ENCODE assay signal across 8 cellular contexts in the genomic region with DNA sequence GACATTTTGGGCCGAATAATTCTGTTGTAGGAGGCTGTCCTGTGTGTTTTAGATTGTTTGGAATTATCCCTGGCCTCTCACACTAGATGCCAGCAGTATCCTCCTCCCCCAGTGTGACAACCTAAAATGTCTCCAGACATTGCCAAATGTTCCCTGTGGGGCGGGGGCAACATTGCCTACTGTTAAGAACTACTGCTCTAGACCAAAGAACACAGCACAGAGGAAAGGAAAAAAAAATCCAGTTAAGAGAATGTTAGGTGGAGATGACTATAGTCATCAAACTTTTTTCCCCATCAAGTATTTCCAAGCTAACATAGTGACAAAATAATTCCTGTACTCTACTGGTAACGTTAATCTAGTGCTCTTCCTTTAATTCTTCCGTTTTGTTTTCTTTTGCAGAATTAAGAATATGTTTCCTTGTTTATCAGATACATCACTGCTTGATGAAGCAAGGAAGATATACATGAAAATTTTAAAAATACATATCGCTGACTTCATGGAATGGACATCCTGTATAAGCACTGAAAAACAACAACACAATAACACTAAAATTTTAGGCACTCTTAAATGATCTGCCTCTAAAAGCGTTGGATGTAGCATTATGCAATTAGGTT. TPM values are rescaled to one million over a fixed set of nuclear protein-coding genes. Genes with fewer than 3 reads are reported as not detected.
A peak's percentile ranks its signal among the peaks of the same experiment; 100 is the strongest.
DNase-seq lines count a peak whose midpoint lies in the region; ATAC-seq and TF ChIP-seq lines count a peak whose summit lies in the region.

No MANE protein-coding gene starts in this region.

- H3K36me3 Mint-ChIP-seq in activated T-helper 2 cell treated with anti-CD3 and anti-CD28 coated beads, Interferon-gamma antibody, Interleukin-2, Interleukin-4, amounts not matched to agents 10 μg/mL and 5 μg/mL and 100 μg/mL, durations not matched to agents 14 hours and 24 hours and 36 hours (ENCODE audit: low read depth) = peaks cover 67% of the 10 kb centered on the region

- H3K4me3 ChIP-seq in HCT116 (replicated peaks in 1 of 2; ENCODE audit: low read depth in 1 of 2, low read length in 2 of 2) (peak overlapping the region; percentile 4 to 20; a peak in 3 of 4 replicates), mesenchymal stem cell (ENCODE audit: insufficient read depth in 1 of 2, low read depth in 1 of 2, low read length in 2 of 2) (peak overlapping the region in 1 of 2 experiments; percentile 94), aorta (ENCODE audit: low read length in 2 of 2) (no peak overlapping the region)

- H2BK12ac ChIP-seq in mesenchymal stem cell (ENCODE audit: low read length in 2 of 2) = no peak overlapping the region

- no peak overlapping the region for H2BK120ac ChIP-seq in mesenchymal stem cell (ENCODE audit: low read depth, low read length)

- H3K27me3 Mint-ChIP-seq in activated T-helper 2 cell treated with anti-CD3 and anti-CD28 coated beads, Interferon-gamma antibody, Interleukin-2, Interleukin-4, amounts not matched to agents 10 μg/mL and 5 μg/mL and 100 μg/mL, durations not matched to agents 14 hours and 24 hours and 36 hours (ENCODE audit: low read depth) = no peaks in the 10 kb centered on the region

- WGBS in mesenchymal stem cell = 80% methylated on average over 1 of the region's 6 CpGs
- 38 to 39% methylated on average over 6 of the region's 6 CpGs for WGBS in aorta, 2 donors

- peaks cover 29% of the 10 kb centered on the region for H3K4me1 Mint-ChIP-seq in activated T-helper 2 cell treated with anti-CD3 and anti-CD28 coated beads, Interferon-gamma antibody, Interleukin-2, Interleukin-4, amounts not matched to agents 10 μg/mL and 5 μg/mL and 100 μg/mL, durations not matched to agents 14 hours and 24 hours and 36 hours (ENCODE audit: low read depth)

- H3K27me3 ChIP-seq in HCT116 (ENCODE audit: insufficient read depth, low read length) = no peaks in the 10 kb centered on the region
- no peaks in the 10 kb centered on the region for H3K27me3 ChIP-seq in mesenchymal stem cell (ENCODE audit: control insufficient read depth in 1 of 2, insufficient read depth in 1 of 2, low read length in 2 of 2)
- H3K27me3 ChIP-seq in aorta (ENCODE audit: control insufficient read depth in 1 of 2, insufficient read depth in 2 of 2, low read length in 1 of 2) = no peaks in the 10 kb centered on the region

- intact Hi-C loops in HCT116 (cut with micrococcal nuclease) (loop anchor here (10.0 kb wide), 1 partner anchor 174 kb away; a partner anchor contains a TSS), aorta (cut with DNase I) (loop anchor here in 1 of 2 donors (10.0 kb wide), 3 partner anchors 64 to 384 kb away; a partner anchor contains a TSS)
- intact Hi-C loops in activated T-helper 2 cell treated with anti-CD3 and anti-CD28 coated beads, Interferon-gamma antibody, Interleukin-2, Interleukin-4, amounts not matched to agents 10 μg/mL and 5 μg/mL and 100 μg/mL, durations not matched to agents 14 hours and 24 hours and 36 hours (cut with micrococcal nuclease) = loop anchor here (5.0 kb wide), 1 partner anchor 1672 kb away; no protein-coding TSS in a partner anchor

- H3K79me1 ChIP-seq in mesenchymal stem cell (replicated peaks; ENCODE audit: low read length, poor library complexity, severe bottlenecking) = peaks cover 3% of the 10 kb centered on the region

- no peaks in the 10 kb centered on the region for H3K9me2 ChIP-seq in HCT116 (ENCODE audit: insufficient read depth)

- H3K79me2 ChIP-seq in HCT116 (ENCODE audit: insufficient read depth, low read length) = peaks cover 65% of the 10 kb centered on the region

- H3K9ac ChIP-seq in HCT116 (ENCODE audit: low read length) (peak overlapping the region; percentile 92), mesenchymal stem cell (ENCODE audit: low read length) (peak overlapping the region; percentile 97)

- H3K9me3 ChIP-seq in HCT116 (ENCODE audit: control insufficient read depth in 1 of 2, insufficient read depth in 1 of 2, low read depth in 1 of 2, low read length in 2 of 2) (no peaks in the 10 kb centered on the region), mesenchymal stem cell (ENCODE audit: control insufficient read depth, low read length) (no peaks in the 10 kb centered on the region), aorta (ENCODE audit: control insufficient read depth, low read length) (no peaks in the 10 kb centered on the region)

- H3K27ac Mint-ChIP-seq in activated T-helper 2 cell treated with anti-CD3 and anti-CD28 coated beads, Interferon-gamma antibody, Interleukin-2, Interleukin-4, amounts not matched to agents 10 μg/mL and 5 μg/mL and 100 μg/mL, durations not matched to agents 14 hours and 24 hours and 36 hours = peak overlapping the region; percentile 98

- no peak overlapping the region for H2AFZ ChIP-seq in HCT116 (ENCODE audit: low read depth, low read length, poor library complexity, severe bottlenecking)
- no peak overlapping the region for H2AFZ ChIP-seq in mesenchymal stem cell (ENCODE audit: low read depth, low read length)

- no peak for TF ChIP-seq POLR2A in HCT116 (IDR thresholded peaks at IDR 0.05; ENCODE audit: borderline replicate concordance, extremely low read depth, insufficient read depth, insufficient read length)

- RAD21 ChIA-PET in HCT116 (lab: Charles Lee; ENCODE audit: low non-redundant PET in 1 of 2, low total read pairs in 2 of 2, uncharacterized antibody in 2 of 2, unreplicated experiment in 2 of 2) = no interaction called here

- H2BK15ac ChIP-seq in mesenchymal stem cell (ENCODE audit: low read depth, poor library complexity, severe bottlenecking) = no peak overlapping the region

- H2AK5ac ChIP-seq in mesenchymal stem cell (ENCODE audit: low read length, severe bottlenecking) = peak overlapping the region; percentile 53

- H4K20me1 ChIP-seq in HCT116 (ENCODE audit: insufficient read depth) = no peaks in the 10 kb centered on the region

- CTCF ChIA-PET in HCT116 (lab: Charles Lee) = interaction anchor here (1.0 kb wide), 1 partner anchor 16 kb away, joined by 5 read pairs; no protein-coding TSS in a partner anchor

- DNase-seq in AML-193 (lab: John Stamatoyannopoulos, UW) (peak; percentile 21 to 37), HCT116 (ENCODE audit: low read depth, low spot score) (no peak), mesenchymal stem cell (no peak), aorta (no peak), activated gamma-delta T cell treated with Interleukin-2 at 50 U/mL for 16 hours (no peak), Ammon's horn (ENCODE audit: low spot score) (no peak), ureter (ENCODE audit: low spot score) (no peak)
- DNase-seq in activated T-helper 2 cell treated with anti-CD3 and anti-CD28 coated beads, Interferon-gamma antibody, Interleukin-2, Interleukin-4, amounts not matched to agents 10 μg/mL and 5 μg/mL and 100 μg/mL, durations not matched to agents 14 hours and 24 hours and 36 hours (ENCODE audit: low spot score) = no peak

- no peaks in the 10 kb centered on the region for H3K9me3 Mint-ChIP-seq in activated T-helper 2 cell treated with anti-CD3 and anti-CD28 coated beads, Interferon-gamma antibody, Interleukin-2, Interleukin-4, amounts not matched to agents 10 μg/mL and 5 μg/mL and 100 μg/mL, durations not matched to agents 14 hours and 24 hours and 36 hours

- no peak overlapping the region for H3K18ac ChIP-seq in mesenchymal stem cell (ENCODE audit: low read depth in 1 of 2, low read length in 2 of 2)

- H3K4ac ChIP-seq in mesenchymal stem cell (ENCODE audit: low read depth in 1 of 2, low read length in 2 of 2) = peak overlapping the region in 1 of 2 experiments; percentile 30

- H3K36me3 ChIP-seq in HCT116 (ENCODE audit: control insufficient read depth in 1 of 2, insufficient read depth in 2 of 2, low read length in 2 of 2) (peaks cover 8 to 15% of the 10 kb centered on the region in 2 experiments), mesenchymal stem cell (ENCODE audit: control insufficient read depth in 1 of 2, insufficient read depth in 2 of 2, low read depth in 1 of 2, low read length in 2 of 2) (peaks cover 0 to 35% of the 10 kb centered on the region in 2 experiments), aorta (ENCODE audit: control insufficient read depth in 1 of 2, insufficient read depth in 2 of 2, low read length in 1 of 2) (no peaks in the 10 kb centered on the region)

- H2BK5ac ChIP-seq in mesenchymal stem cell (ENCODE audit: low read depth, low read length, poor library complexity, severe bottlenecking) = no peak overlapping the region

- H3K4me2 ChIP-seq in HCT116 (ENCODE audit: low read length) (peak overlapping the region; percentile 98), mesenchymal stem cell (ENCODE audit: low read length, poor library complexity, severe bottlenecking) (peak overlapping the region; percentile 35)

- peak overlapping the region; percentile 99 for H3K4me3 Mint-ChIP-seq in activated T-helper 2 cell treated with anti-CD3 and anti-CD28 coated beads, Interferon-gamma antibody, Interleukin-2, Interleukin-4, amounts not matched to agents 10 μg/mL and 5 μg/mL and 100 μg/mL, durations not matched to agents 14 hours and 24 hours and 36 hours (ENCODE audit: low read depth)

- no peak for TF ChIP-seq CTCF in HCT116 (IDR thresholded peaks at IDR 0.05 in 2 of 3, conservative IDR thresholded peaks at IDR 0.05 in 1 of 3; ENCODE audit: borderline replicate concordance in 1 of 3, insufficient read depth in 1 of 3, low read depth in 2 of 3, low read length in 2 of 3)

- TF ChIP-seq RAD21 in HCT116 (IDR thresholded peaks at IDR 0.05; ENCODE audit: low read depth) = no peak

- H4K8ac ChIP-seq in mesenchymal stem cell (ENCODE audit: low read length) = no peak overlapping the region

- no TSS peak for BruUV-seq in HCT116 (replicated peaks; lab: Mats Ljungman, UMichigan)

- POLR2A ChIA-PET in HCT116 (lab: Charles Lee) = no interaction called here

- ATAC-seq in HCT116 (no peak), aorta (ENCODE audit: low FRiP score) (no peak)

- H3K14ac ChIP-seq in mesenchymal stem cell (ENCODE audit: low read length in 2 of 2) = no peak overlapping the region

- H3K27ac ChIP-seq in HCT116 (ENCODE audit: low read depth, low read length) (peak overlapping the region; percentile 100; the same call in 1 of the 2 replicates), mesenchymal stem cell (ENCODE audit: low read length, poor library complexity, severe bottlenecking) (peak overlapping the region; percentile 19), aorta (ENCODE audit: low read depth in 1 of 2, low read length in 2 of 2) (no peak overlapping the region)

- no peak overlapping the region for H3K23ac ChIP-seq in mesenchymal stem cell (ENCODE audit: low read length in 2 of 2)

- H3K4me1 ChIP-seq in HCT116 (ENCODE audit: control insufficient read depth in 1 of 2, insufficient read depth in 2 of 2, low read length in 2 of 2) (peaks cover 33 to 47% of the 10 kb centered on the region in 2 experiments), mesenchymal stem cell (ENCODE audit: control insufficient read depth, insufficient read depth, low read depth, low read length) (peaks cover 12% of the 10 kb centered on the region), aorta (ENCODE audit: control insufficient read depth in 1 of 2, insufficient read depth in 2 of 2, low read length in 2 of 2) (no peaks in the 10 kb centered on the region)

- H4K91ac ChIP-seq in mesenchymal stem cell (ENCODE audit: low read length) = no peak overlapping the region

RNA-seq across cellular contexts. Expression of a gene that starts 3.6 kb away (rescaled TPM):
- total RNA-seq in HCT116 (2021; ENCODE audit: unreplicated experiment) (33.1 TPM), aorta (10 to 100 TPM; 40.3 to 56.0 TPM), ureter (52.8 TPM)
- 13.9 and 17.1 TPM in 2 replicates for polyA plus RNA-seq in HCT116 (2012)
- 49.0 and 53.4 TPM in 2 replicates for total RNA-seq in activated T-helper 2 cell treated with anti-CD3 and anti-CD28 coated beads, Interferon-gamma antibody, Interleukin-2, Interleukin-4, amounts not matched to agents 10 μg/mL and 5 μg/mL and 100 μg/mL, durations not matched to agents 14 hours and 24 hours and 36 hours
- 19.0 TPM for polyA plus RNA-seq in mesenchymal stem cell (2013, experiment 1 of 2)
- polyA plus RNA-seq in mesenchymal stem cell (2013, experiment 2 of 2) = 19.7 TPM
- polyA plus RNA-seq in aorta = 10 to 100 TPM; 47.6 to 64.3 TPM

RNA-seq across cellular contexts. Expression of a gene that starts 24.8 kb away (rescaled TPM):
- 2.2 TPM for total RNA-seq in HCT116 (2021; ENCODE audit: unreplicated experiment)
- 1.3 and 1.6 TPM in 2 replicates for polyA plus RNA-seq in HCT116 (2012)
- total RNA-seq in activated T-helper 2 cell treated with anti-CD3 and anti-CD28 coated beads, Interferon-gamma antibody, Interleukin-2, Interleukin-4, amounts not matched to agents 10 μg/mL and 5 μg/mL and 100 μg/mL, durations not matched to agents 14 hours and 24 hours and 36 hours = 8.9 and 12.2 TPM in 2 replicates
- 0.28 TPM for polyA plus RNA-seq in mesenchymal stem cell (2013, experiment 1 of 2)
- polyA plus RNA-seq in mesenchymal stem cell (2013, experiment 2 of 2) = 0.22 TPM
- total RNA-seq in aorta = under 1 TPM in 1 of 2 donors, not detected in 1; 0.36 TPM
- under 1 TPM in 1 of 2 donors, not detected in 1; 0.18 TPM for polyA plus RNA-seq in aorta
- total RNA-seq in ureter = not detected

Comparison
In these comparisons a context has a peak if more than half of its experiments do, and no peak if none do; other contexts are left out.
1. DNase-seq: peak in AML-193 (2 of 2); none in HCT116 (single experiment), activated T-helper 2 cell treated with anti-CD3 and anti-CD28 coated beads, Interferon-gamma antibody, Interleukin-2, Interleukin-4, amounts not matched to agents 10 μg/mL and 5 μg/mL and 100 μg/mL, durations not matched to agents 14 hours and 24 hours and 36 hours (single experiment), mesenchymal stem cell (single experiment), aorta (0 of 2), activated gamma-delta T cell treated with Interleukin-2 at 50 U/mL for 16 hours (single experiment), Ammon's horn (single experiment) and ureter (single experiment).
2. H3K27ac ChIP-seq: peak in HCT116 (single experiment) and mesenchymal stem cell (single experiment); none in aorta (0 of 2).
3. H3K4me3 ChIP-seq: peak in HCT116 (2 of 2); none in aorta (0 of 2).